In the genomic region with DNA sequence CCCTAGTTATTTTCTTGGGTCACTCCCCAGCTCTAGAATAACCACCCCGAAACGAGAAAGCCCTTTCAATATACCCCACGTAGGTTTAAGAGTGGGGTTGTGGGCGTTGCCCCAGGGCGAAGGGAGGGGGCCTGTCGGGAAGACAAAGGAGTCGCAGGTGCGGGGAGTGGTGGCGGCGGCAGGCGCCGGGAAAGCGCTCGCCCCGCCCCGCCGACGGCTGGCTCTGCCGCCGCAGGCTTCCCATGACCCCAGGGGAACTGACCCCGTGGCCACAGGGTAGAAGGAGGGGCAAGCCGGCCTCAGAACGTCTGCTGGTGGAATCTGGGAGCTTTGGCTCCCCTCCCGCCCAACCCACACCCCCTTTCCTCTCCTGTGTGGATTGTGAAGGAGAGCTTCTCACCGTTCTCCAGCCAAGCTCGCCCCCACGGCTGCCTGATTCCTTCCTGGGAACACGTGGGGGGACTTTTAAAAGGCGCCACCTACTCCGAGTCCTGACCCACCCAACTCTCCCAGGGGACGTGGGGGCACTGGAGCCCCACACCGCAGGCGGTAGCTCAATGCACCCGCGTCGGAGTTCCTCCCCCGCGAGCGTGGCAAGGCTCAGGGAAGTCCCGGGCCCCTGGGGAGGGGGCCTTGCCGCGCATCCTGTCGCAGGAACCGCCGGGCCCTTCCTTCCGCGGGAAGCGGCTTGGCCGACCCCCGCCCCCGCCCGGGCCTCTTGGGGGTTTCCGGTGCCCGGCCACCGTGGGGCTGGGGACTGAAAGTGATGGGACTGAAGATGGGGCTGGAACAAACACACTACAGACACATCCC, we compare ENCODE assay signal across 8 cellular contexts. TPM values are rescaled to one million over a fixed set of nuclear protein-coding genes. Genes with fewer than 3 reads are reported as not detected.
DNase-seq lines count a peak whose midpoint lies in the region; ATAC-seq and TF ChIP-seq lines count a peak whose summit lies in the region.

No MANE protein-coding gene starts in this region.

- H3K36me3 ChIP-seq in mucosa of descending colon (ENCODE audit: low read depth), result peaks cover 3% of the 10 kb centered on the region
- no peaks in the 10 kb centered on the region for H3K36me3 ChIP-seq in stomach smooth muscle (ENCODE audit: control insufficient read depth in 2 of 2, insufficient read depth in 2 of 2, low read length in 2 of 2)

- H3K4me3 ChIP-seq in epithelial cell of esophagus (ENCODE audit: low read length) (peak overlapping the region; percentile 84), mucosa of descending colon (no peak overlapping the region), stomach smooth muscle (ENCODE audit: low read length in 2 of 2) (peak overlapping the region; percentile 97 to 98)

- H3K27ac ChIP-seq in stomach smooth muscle (ENCODE audit: low read length), result peak overlapping the region; percentile 98

- intact Hi-C loops in mucosa of descending colon (cut with DNase I, micrococcal nuclease), result no loop called here

- ATAC-seq in GM21619 (IDR thresholded peaks at IDR 0.05; ENCODE audit: unreplicated experiment) (peak; percentile 19), mucosa of descending colon (peak; percentile 26), GM21390 (IDR thresholded peaks at IDR 0.05; ENCODE audit: unreplicated experiment) (no peak)

- peaks cover 13% of the 10 kb centered on the region for H3K4me1 ChIP-seq in mucosa of descending colon (ENCODE audit: low read depth)
- peaks cover 31% of the 10 kb centered on the region for H3K4me1 ChIP-seq in stomach smooth muscle (ENCODE audit: control insufficient read depth, insufficient read depth, low read length)

- H3K9me3 ChIP-seq in mucosa of descending colon, result no peaks in the 10 kb centered on the region
- no peaks in the 10 kb centered on the region for H3K9me3 ChIP-seq in stomach smooth muscle (ENCODE audit: control insufficient read depth in 2 of 2, low read length in 2 of 2)

- H3K9ac ChIP-seq in stomach smooth muscle (ENCODE audit: low read length in 2 of 2), result peak overlapping the region; percentile 95 to 96

- DNase-seq in AG09319 (ENCODE audit: extremely low read depth, low read depth), result peak; percentile 54
- peak; percentile 56 for DNase-seq in NCI-H774 (lab: John Stamatoyannopoulos, UW)
- DNase-seq in activated T-cell treated with anti-CD3 and anti-CD28 coated beads for 1 hour (ENCODE audit: low read depth), result peak; percentile 66
- no peak for DNase-seq in epithelial cell of esophagus (ENCODE audit: low read depth)
- peak; percentile 79 to 93 (median 89) for DNase-seq in mucosa of descending colon

- H3K27me3 ChIP-seq in stomach smooth muscle (ENCODE audit: control insufficient read depth in 1 of 2, insufficient read depth in 2 of 2, low read length in 2 of 2), result no peaks in the 10 kb centered on the region

- TF ChIP-seq CTCF in AG09319 (IDR thresholded peaks at IDR 0.05; ENCODE audit: low read depth, low read length), result no peak
- no peak for TF ChIP-seq CTCF in epithelial cell of esophagus (IDR thresholded peaks at IDR 0.05; ENCODE audit: insufficient read depth, low read depth, low read length, missing control alignments)
- TF ChIP-seq CTCF in mucosa of descending colon (IDR thresholded peaks at IDR 0.05), result no peak

RNA-seq across cellular contexts. Expression of a gene that starts 5.5 kb away (rescaled TPM):
- 100 to 1,000 TPM; 101 to 117 (median 112) TPM for total RNA-seq in mucosa of descending colon

RNA-seq across cellular contexts. Expression of a gene that starts 5.5 kb away (rescaled TPM):
- total RNA-seq in mucosa of descending colon, result 10 to 100 TPM; 48.2 to 59.7 (median 49.3) TPM

RNA-seq across cellular contexts. Expression of a gene that starts 37.6 kb away (rescaled TPM):
- 10 to 100 TPM; 42.2 to 58.9 (median 54.1) TPM for total RNA-seq in mucosa of descending colon

RNA-seq across cellular contexts. Expression of a gene that starts 39.1 kb away (rescaled TPM):
- total RNA-seq in mucosa of descending colon, result 10 to 100 TPM; 26.6 to 37.9 (median 30.0) TPM

RNA-seq across cellular contexts. Expression of a gene that starts 53.0 kb away (rescaled TPM):
- total RNA-seq in mucosa of descending colon, result 1 to 10 TPM; 1.7 to 7.6 (median 4.7) TPM
